8 cellular contexts compared by ENCODE assay signal in the genomic region with DNA sequence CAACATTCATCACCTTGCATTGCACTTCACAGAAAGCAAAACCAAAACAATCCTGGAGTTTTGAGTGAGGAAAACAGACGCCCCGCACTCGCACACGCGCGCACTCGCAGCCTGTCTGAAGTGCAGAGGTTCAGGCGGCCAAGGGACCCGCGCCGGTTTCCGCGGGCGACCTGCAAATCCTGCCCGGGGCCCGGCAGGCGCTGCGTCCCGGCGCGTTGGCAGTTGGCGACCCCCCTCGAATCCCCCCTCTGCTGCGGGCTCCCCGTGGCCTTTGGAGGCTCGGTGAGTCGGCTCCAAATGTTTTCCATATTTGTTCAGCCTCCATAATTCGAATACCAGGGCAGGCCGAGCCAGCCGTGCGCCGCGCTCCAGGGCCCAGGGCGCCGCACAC. TPM values are rescaled to one million over a fixed set of nuclear protein-coding genes. Genes with fewer than 3 reads are reported as not detected.
DNase-seq lines count a peak whose midpoint lies in the region; ATAC-seq and TF ChIP-seq lines count a peak whose summit lies in the region.

A gene with protein sequence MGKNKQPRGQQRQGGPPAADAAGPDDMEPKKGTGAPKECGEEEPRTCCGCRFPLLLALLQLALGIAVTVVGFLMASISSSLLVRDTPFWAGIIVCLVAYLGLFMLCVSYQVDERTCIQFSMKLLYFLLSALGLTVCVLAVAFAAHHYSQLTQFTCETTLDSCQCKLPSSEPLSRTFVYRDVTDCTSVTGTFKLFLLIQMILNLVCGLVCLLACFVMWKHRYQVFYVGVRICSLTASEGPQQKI (plus strand): TSS at position 324 of the 391 bp plus-strand sequence. CDS start 100 bp downstream, outside the sequence.

- H3K27ac Mint-ChIP-seq in stimulated activated naive CD8-positive, alpha-beta T cell treated with anti-CD3 and anti-CD28 coated beads, Interleukin-15, amount 100 ng/mL, for 72 hours = no peak within 1 kb of the TSS

- peak within 1 kb of the TSS; percentile 92 for H3K9ac ChIP-seq in NT2/D1 (ENCODE audit: insufficient read length, low read depth)

- 0 to 2% methylated on average over 32 to 33 of the region's 35 CpGs for WGBS in lower leg skin, 2 donors

- H3K36me3 ChIP-seq in NT2/D1 (ENCODE audit: insufficient read depth, insufficient read length, low read length) = no peaks in the 10 kb centered on the region

- peaks cover 12% of the 10 kb centered on the region for H3K4me1 Mint-ChIP-seq in stimulated activated naive CD8-positive, alpha-beta T cell treated with anti-CD3 and anti-CD28 coated beads, Interleukin-15, amount 100 ng/mL, for 72 hours

- DNase-seq in DMS114 treated with DMSO at 0.1 percent for 48 hours (lab: John Stamatoyannopoulos, UW; ENCODE audit: unreplicated experiment) = peak; percentile 44
- peak; percentile 60 for DNase-seq in NT2/D1 (ENCODE audit: low read depth, low spot score)
- peak; percentile 82 for DNase-seq in ecto neural progenitor cell (ENCODE audit: low spot score)
- DNase-seq in lower leg skin (ENCODE audit: low spot score in 2 of 2) = peak in 1 of 2 donors; percentile 93
- peak in 1 of 2 donors; percentile 8 for DNase-seq in stimulated activated naive CD8-positive, alpha-beta T cell treated with anti-CD3 and anti-CD28 coated beads, Interleukin-15, amount 100 ng/mL, for 72 hours
- DNase-seq in GF-D8 (lab: John Stamatoyannopoulos, UW) = no peak
- DNase-seq in NAMALWA (ENCODE audit: low spot score) = no peak

- TF ChIP-seq CTCF in lower leg skin (IDR thresholded peaks at IDR 0.05) = no peak

- no peaks in the 10 kb centered on the region for H3K4me1 ChIP-seq in NT2/D1 (ENCODE audit: insufficient read depth, insufficient read length)

- peak within 1 kb of the TSS; percentile 88 for H3K4me3 ChIP-seq in NT2/D1 (ENCODE audit: insufficient read length, low read depth)
- H3K4me3 ChIP-seq in lower leg skin (ENCODE audit: low read depth, poor library complexity, severe bottlenecking) = peak within 1 kb of the TSS; percentile 28

- no peaks in the 10 kb centered on the region for H3K9me3 Mint-ChIP-seq in stimulated activated naive CD8-positive, alpha-beta T cell treated with anti-CD3 and anti-CD28 coated beads, Interleukin-15, amount 100 ng/mL, for 72 hours

- H3K27me3 ChIP-seq in NT2/D1 (ENCODE audit: insufficient read depth, insufficient read length) = peaks cover 53% of the 10 kb centered on the region

- no peak for TF ChIP-seq POLR2A in lower leg skin (IDR thresholded peaks at IDR 0.05)

- H3K27me3 Mint-ChIP-seq in stimulated activated naive CD8-positive, alpha-beta T cell treated with anti-CD3 and anti-CD28 coated beads, Interleukin-15, amount 100 ng/mL, for 72 hours = peaks cover 84% of the 10 kb centered on the region

- peak within 1 kb of the TSS; percentile 79 to 80 for H3K4me3 Mint-ChIP-seq in stimulated activated naive CD8-positive, alpha-beta T cell treated with anti-CD3 and anti-CD28 coated beads, Interleukin-15, amount 100 ng/mL, for 72 hours

- peak; percentile 60 for ATAC-seq in GM21390 (IDR thresholded peaks at IDR 0.05; ENCODE audit: unreplicated experiment)
- peak; percentile 65 for ATAC-seq in stimulated activated naive CD8-positive, alpha-beta T cell treated with anti-CD3 and anti-CD28 coated beads, Interleukin-15, amount 100 ng/mL, for 72 hours

- no peaks in the 10 kb centered on the region for H3K9me3 ChIP-seq in NT2/D1 (ENCODE audit: insufficient read depth, low read length)

- intact Hi-C loops in lower leg skin (cut with DNase I; ENCODE audit: low total_unique reads) = no loop called here

RNA-seq across cellular contexts. Expression of the gene that starts here (rescaled TPM):
- total RNA-seq in lower leg skin = 10 to 100 TPM in 1 of 4 donors, 1 to 10 TPM in 3; 4.5 to 14.1 (median 8.4) TPM

Comparison
In these comparisons a context has a peak if more than half of its experiments do, and no peak if none do; other contexts are left out.
1. DNase-seq: peak in DMS114 treated with DMSO at 0.1 percent for 48 hours (single experiment), NT2/D1 (single experiment) and ecto neural progenitor cell (single experiment); none in GF-D8 (single experiment) and NAMALWA (single experiment).